ENCODE assay signal across 1 cellular context in genomic region chr6:161132384-161132783, GRCh38.
TF ChIP-seq lines count a peak whose summit lies in the region.

No MANE protein-coding gene starts in this region.

TF ChIP-seq in GM12878, 131 proteins besides CTCF, POLR2A, EP300 and RAD21 (continued from another document):
- TF ChIP-seq E2F4 (IDR thresholded peaks at IDR 0.05; ENCODE audit: low read depth, low read length), result no peak
- no peak for TF ChIP-seq HSF1 (IDR thresholded peaks at IDR 0.05; ENCODE audit: low read depth, low read length)
- no peak for TF ChIP-seq ZBTB33 (IDR thresholded peaks at IDR 0.05)
- no peak for TF ChIP-seq GABPA (IDR thresholded peaks at IDR 0.05; ENCODE audit: low read depth)
